ENCODE assay signal across 1 cellular context in the genomic region with DNA sequence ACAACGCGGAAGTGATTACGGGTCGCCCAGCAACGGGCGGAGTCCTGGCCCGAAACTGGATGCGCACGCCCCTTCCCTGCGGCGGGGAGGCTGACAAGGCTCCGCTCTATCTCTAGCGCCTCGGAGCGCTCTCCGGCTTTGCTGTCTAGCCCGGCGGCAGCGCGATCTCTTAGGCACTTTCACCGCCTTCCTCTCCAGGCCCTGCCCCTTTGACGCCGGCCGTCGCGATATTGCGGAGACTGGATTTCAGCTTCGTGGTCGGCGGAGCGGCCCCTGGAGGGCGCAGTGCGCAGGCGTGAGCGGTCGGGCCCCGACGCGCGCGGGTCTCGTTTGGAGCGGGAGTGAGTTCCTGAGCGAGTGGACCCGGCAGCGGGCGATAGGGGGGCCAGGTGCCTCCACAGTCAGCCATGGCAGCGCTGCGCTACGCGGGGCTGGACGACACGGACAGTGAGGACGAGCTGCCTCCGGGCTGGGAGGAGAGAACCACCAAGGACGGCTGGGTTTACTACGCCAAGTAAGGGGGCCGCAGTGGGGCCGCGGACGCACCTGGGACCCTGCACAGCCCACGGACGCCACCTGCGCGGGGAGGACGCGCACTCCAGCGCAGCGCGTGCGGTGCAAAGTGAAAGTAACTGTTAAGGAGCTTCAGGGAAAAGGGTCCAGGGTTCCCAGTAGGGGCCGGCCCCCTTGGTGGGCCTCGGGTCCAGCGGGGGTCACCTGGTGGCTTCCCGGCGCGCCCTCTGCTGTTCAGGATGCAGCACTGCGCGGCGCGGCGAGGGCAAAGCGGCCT.
TF ChIP-seq lines count a peak whose summit lies in the region.

A gene (plus strand): TSS at position 283 of the 790 bp plus-strand sequence.

TF ChIP-seq in WTC11, 78 proteins besides CTCF, POLR2A, EP300 and RAD21 (continued from another document):
- TF ChIP-seq, protein P1, sequence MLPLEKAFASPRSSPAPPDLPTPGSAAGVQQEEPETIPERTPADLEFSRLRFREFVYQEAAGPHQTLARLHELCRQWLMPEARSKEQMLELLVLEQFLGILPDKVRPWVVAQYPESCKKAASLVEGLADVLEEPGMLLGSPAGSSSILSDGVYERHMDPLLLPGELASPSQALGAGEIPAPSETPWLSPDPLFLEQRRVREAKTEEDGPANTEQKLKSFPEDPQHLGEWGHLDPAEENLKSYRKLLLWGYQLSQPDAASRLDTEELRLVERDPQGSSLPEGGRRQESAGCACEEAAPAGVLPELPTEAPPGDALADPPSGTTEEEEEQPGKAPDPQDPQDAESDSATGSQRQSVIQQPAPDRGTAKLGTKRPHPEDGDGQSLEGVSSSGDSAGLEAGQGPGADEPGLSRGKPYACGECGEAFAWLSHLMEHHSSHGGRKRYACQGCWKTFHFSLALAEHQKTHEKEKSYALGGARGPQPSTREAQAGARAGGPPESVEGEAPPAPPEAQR (CRISPR knock-in tag; IDR thresholded peaks at IDR 0.05), result no peak
- TF ChIP-seq, protein P2, sequence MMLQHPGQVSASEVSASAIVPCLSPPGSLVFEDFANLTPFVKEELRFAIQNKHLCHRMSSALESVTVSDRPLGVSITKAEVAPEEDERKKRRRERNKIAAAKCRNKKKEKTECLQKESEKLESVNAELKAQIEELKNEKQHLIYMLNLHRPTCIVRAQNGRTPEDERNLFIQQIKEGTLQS (CRISPR knock-in tag; conservative IDR thresholded peaks at IDR 0.05), result no peak
- no peak for TF ChIP-seq SOX15 (CRISPR knock-in tag; IDR thresholded peaks at IDR 0.05)
- TF ChIP-seq IRF2 (CRISPR knock-in tag; IDR thresholded peaks at IDR 0.05; ENCODE audit: borderline replicate concordance, low read depth), result no peak
- peak; percentile 29; the same call in 1 of the 2 replicates for TF ChIP-seq ZNF416 (CRISPR knock-in tag; IDR thresholded peaks at IDR 0.05)
- TF ChIP-seq, protein P3, sequence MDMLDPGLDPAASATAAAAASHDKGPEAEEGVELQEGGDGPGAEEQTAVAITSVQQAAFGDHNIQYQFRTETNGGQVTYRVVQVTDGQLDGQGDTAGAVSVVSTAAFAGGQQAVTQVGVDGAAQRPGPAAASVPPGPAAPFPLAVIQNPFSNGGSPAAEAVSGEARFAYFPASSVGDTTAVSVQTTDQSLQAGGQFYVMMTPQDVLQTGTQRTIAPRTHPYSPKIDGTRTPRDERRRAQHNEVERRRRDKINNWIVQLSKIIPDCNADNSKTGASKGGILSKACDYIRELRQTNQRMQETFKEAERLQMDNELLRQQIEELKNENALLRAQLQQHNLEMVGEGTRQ (CRISPR knock-in tag; IDR thresholded peaks at IDR 0.05), result peak; percentile 37
- TF ChIP-seq FOXK1 (CRISPR knock-in tag; IDR thresholded peaks at IDR 0.05), result peak; percentile 64
- TF ChIP-seq, protein P4, sequence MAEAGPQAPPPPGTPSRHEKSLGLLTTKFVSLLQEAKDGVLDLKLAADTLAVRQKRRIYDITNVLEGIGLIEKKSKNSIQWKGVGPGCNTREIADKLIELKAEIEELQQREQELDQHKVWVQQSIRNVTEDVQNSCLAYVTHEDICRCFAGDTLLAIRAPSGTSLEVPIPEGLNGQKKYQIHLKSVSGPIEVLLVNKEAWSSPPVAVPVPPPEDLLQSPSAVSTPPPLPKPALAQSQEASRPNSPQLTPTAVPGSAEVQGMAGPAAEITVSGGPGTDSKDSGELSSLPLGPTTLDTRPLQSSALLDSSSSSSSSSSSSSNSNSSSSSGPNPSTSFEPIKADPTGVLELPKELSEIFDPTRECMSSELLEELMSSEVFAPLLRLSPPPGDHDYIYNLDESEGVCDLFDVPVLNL (CRISPR knock-in tag; IDR thresholded peaks at IDR 0.05; ENCODE audit: borderline replicate concordance, low read depth), result no peak
- no peak for TF ChIP-seq KAT7 (CRISPR knock-in tag; IDR thresholded peaks at IDR 0.05; ENCODE audit: borderline replicate concordance)
- no peak for TF ChIP-seq OVOL2 (CRISPR knock-in tag; IDR thresholded peaks at IDR 0.05; ENCODE audit: borderline replicate concordance)
- TF ChIP-seq, protein P5, sequence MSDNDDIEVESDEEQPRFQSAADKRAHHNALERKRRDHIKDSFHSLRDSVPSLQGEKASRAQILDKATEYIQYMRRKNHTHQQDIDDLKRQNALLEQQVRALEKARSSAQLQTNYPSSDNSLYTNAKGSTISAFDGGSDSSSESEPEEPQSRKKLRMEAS (CRISPR knock-in tag; IDR thresholded peaks at IDR 0.05), result peak; percentile 79
- TF ChIP-seq, protein P6, sequence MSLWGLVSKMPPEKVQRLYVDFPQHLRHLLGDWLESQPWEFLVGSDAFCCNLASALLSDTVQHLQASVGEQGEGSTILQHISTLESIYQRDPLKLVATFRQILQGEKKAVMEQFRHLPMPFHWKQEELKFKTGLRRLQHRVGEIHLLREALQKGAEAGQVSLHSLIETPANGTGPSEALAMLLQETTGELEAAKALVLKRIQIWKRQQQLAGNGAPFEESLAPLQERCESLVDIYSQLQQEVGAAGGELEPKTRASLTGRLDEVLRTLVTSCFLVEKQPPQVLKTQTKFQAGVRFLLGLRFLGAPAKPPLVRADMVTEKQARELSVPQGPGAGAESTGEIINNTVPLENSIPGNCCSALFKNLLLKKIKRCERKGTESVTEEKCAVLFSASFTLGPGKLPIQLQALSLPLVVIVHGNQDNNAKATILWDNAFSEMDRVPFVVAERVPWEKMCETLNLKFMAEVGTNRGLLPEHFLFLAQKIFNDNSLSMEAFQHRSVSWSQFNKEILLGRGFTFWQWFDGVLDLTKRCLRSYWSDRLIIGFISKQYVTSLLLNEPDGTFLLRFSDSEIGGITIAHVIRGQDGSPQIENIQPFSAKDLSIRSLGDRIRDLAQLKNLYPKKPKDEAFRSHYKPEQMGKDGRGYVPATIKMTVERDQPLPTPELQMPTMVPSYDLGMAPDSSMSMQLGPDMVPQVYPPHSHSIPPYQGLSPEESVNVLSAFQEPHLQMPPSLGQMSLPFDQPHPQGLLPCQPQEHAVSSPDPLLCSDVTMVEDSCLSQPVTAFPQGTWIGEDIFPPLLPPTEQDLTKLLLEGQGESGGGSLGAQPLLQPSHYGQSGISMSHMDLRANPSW (CRISPR knock-in tag; conservative IDR thresholded peaks at IDR 0.05; ENCODE audit: low read depth), result no peak
- TF ChIP-seq, protein P7, sequence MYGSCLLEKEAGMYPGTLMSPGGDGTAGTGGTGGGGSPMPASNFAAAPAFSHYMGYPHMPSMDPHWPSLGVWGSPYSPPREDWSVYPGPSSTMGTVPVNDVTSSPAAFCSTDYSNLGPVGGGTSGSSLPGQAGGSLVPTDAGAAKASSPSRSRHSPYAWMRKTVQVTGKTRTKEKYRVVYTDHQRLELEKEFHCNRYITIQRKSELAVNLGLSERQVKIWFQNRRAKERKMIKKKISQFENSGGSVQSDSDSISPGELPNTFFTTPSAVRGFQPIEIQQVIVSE (CRISPR knock-in tag; IDR thresholded peaks at IDR 0.05; ENCODE audit: borderline replicate concordance), result no peak
- TF ChIP-seq ZNF121 (CRISPR knock-in tag; IDR thresholded peaks at IDR 0.05), result no peak
- TF ChIP-seq TP53 (CRISPR knock-in tag; IDR thresholded peaks at IDR 0.05), result no peak
- TF ChIP-seq ZNF423 (CRISPR knock-in tag; IDR thresholded peaks at IDR 0.05), result peak; percentile 86
- no peak for TF ChIP-seq MXD4 (CRISPR knock-in tag; IDR thresholded peaks at IDR 0.05; ENCODE audit: borderline replicate concordance)
- no peak for TF ChIP-seq TEAD4 (CRISPR knock-in tag; IDR thresholded peaks at IDR 0.05)
- TF ChIP-seq SP1 (CRISPR knock-in tag; conservative IDR thresholded peaks at IDR 0.05), result peak; percentile 89
- TF ChIP-seq RELA (CRISPR knock-in tag; IDR thresholded peaks at IDR 0.05; ENCODE audit: borderline replicate concordance), result peak; percentile 74; the same call in 1 of the 2 replicates
- no peak for TF ChIP-seq PRRX2 (CRISPR knock-in tag; IDR thresholded peaks at IDR 0.05)
- TF ChIP-seq, protein P8, sequence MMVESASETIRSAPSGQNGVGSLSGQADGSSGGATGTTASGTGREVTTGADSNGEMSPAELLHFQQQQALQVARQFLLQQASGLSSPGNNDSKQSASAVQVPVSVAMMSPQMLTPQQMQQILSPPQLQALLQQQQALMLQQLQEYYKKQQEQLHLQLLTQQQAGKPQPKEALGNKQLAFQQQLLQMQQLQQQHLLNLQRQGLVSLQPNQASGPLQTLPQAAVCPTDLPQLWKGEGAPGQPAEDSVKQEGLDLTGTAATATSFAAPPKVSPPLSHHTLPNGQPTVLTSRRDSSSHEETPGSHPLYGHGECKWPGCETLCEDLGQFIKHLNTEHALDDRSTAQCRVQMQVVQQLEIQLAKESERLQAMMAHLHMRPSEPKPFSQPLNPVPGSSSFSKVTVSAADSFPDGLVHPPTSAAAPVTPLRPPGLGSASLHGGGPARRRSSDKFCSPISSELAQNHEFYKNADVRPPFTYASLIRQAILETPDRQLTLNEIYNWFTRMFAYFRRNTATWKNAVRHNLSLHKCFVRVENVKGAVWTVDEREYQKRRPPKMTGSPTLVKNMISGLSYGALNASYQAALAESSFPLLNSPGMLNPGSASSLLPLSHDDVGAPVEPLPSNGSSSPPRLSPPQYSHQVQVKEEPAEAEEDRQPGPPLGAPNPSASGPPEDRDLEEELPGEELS (CRISPR knock-in tag; IDR thresholded peaks at IDR 0.05), result peak; percentile 68; the same call in 1 of the 2 replicates
- TF ChIP-seq, protein P9, sequence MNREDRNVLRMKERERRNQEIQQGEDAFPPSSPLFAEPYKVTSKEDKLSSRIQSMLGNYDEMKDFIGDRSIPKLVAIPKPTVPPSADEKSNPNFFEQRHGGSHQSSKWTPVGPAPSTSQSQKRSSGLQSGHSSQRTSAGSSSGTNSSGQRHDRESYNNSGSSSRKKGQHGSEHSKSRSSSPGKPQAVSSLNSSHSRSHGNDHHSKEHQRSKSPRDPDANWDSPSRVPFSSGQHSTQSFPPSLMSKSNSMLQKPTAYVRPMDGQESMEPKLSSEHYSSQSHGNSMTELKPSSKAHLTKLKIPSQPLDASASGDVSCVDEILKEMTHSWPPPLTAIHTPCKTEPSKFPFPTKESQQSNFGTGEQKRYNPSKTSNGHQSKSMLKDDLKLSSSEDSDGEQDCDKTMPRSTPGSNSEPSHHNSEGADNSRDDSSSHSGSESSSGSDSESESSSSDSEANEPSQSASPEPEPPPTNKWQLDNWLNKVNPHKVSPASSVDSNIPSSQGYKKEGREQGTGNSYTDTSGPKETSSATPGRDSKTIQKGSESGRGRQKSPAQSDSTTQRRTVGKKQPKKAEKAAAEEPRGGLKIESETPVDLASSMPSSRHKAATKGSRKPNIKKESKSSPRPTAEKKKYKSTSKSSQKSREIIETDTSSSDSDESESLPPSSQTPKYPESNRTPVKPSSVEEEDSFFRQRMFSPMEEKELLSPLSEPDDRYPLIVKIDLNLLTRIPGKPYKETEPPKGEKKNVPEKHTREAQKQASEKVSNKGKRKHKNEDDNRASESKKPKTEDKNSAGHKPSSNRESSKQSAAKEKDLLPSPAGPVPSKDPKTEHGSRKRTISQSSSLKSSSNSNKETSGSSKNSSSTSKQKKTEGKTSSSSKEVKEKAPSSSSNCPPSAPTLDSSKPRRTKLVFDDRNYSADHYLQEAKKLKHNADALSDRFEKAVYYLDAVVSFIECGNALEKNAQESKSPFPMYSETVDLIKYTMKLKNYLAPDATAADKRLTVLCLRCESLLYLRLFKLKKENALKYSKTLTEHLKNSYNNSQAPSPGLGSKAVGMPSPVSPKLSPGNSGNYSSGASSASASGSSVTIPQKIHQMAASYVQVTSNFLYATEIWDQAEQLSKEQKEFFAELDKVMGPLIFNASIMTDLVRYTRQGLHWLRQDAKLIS (CRISPR knock-in tag; IDR thresholded peaks at IDR 0.05; ENCODE audit: borderline replicate concordance), result no peak
- no peak for TF ChIP-seq ZNF396 (CRISPR knock-in tag; IDR thresholded peaks at IDR 0.05; ENCODE audit: borderline replicate concordance)
- 0 out of 2 replicates have a peak, but pooled peaks have one; percentile 59 for TF ChIP-seq JUN (CRISPR knock-in tag; IDR thresholded peaks at IDR 0.05)
- TF ChIP-seq ELF4 (CRISPR knock-in tag; IDR thresholded peaks at IDR 0.05; ENCODE audit: low read depth), result no peak
- no peak for TF ChIP-seq NFE2L1 (CRISPR knock-in tag; IDR thresholded peaks at IDR 0.05)
- TF ChIP-seq CREM (CRISPR knock-in tag; IDR thresholded peaks at IDR 0.05), result peak; percentile 64
- TF ChIP-seq HMGA2 (CRISPR knock-in tag; IDR thresholded peaks at IDR 0.05), result no peak
- no peak for TF ChIP-seq RORB (CRISPR knock-in tag; IDR thresholded peaks at IDR 0.05)
